Comparison of ENCODE assay signal across 18 cellular contexts in genomic region chr3:1092061-1092460, GRCh38. TPM values are rescaled to one million over a fixed set of nuclear protein-coding genes. Genes with fewer than 3 reads are reported as not detected.
DNase-seq lines count a peak whose midpoint lies in the region; ATAC-seq, FAIRE-seq and TF ChIP-seq lines count a peak whose summit lies in the region.
"Had no signal": no experiment of that assay in that cellular context is flagged by ENCODE, and none has a peak within 500 bp of the region (broad histone marks: within the 10 kb centered on the region; RNA-seq: fewer than 3 reads in every experiment).

No MANE protein-coding gene starts in this region.

- H2BK12ac ChIP-seq in neuronal stem cell (ENCODE audit: low read length): no peak overlapping the region

- H3K4me3 ChIP-seq in astrocyte (ENCODE audit: insufficient read depth, low read depth, low read length): no peak overlapping the region
- peak overlapping the region; percentile 32 for H3K4me3 ChIP-seq in lower lobe of right lung
- H3K4me3 ChIP-seq in neuronal stem cell (ENCODE audit: low read length in 2 of 2): peak overlapping the region in 1 of 2 donors; percentile 28
- no peak overlapping the region for H3K4me3 ChIP-seq in upper lobe of right lung
- no peak overlapping the region for H3K4me3 ChIP-seq in small intestine (ENCODE audit: low read depth in 1 of 2, low read length in 2 of 2)
- H3K4me3 ChIP-seq: GM23248, K562 had no signal

- H3K27me3 Mint-ChIP-seq in astrocyte (ENCODE audit: low read depth, unreplicated experiment): no peaks in the 10 kb centered on the region
- H3K27me3 Mint-ChIP-seq: CD4-positive, CD25-positive, alpha-beta regulatory T cell had no signal

- H3K18ac ChIP-seq in neuronal stem cell (ENCODE audit: low read length): no peak overlapping the region

- H3K4me1 ChIP-seq in astrocyte (ENCODE audit: insufficient read depth, low read length) (peaks cover 16% of the 10 kb centered on the region), lower lobe of right lung (no peaks in the 10 kb centered on the region), neuronal stem cell (ENCODE audit: control insufficient read depth in 2 of 2, insufficient read depth in 1 of 2, low read depth in 1 of 2, low read length in 2 of 2) (peaks cover 3 to 5% of the 10 kb centered on the region in 2 donors), upper lobe of right lung (no peaks in the 10 kb centered on the region), small intestine (ENCODE audit: control insufficient read depth in 2 of 2, insufficient read depth in 1 of 2, low read depth in 1 of 2, low read length in 1 of 2) (no peaks in the 10 kb centered on the region)

- DNase-seq in astrocyte (ENCODE audit: low read depth) (peak; percentile 33), lower lobe of right lung (no peak), neuronal stem cell (ENCODE audit: low spot score) (no peak), upper lobe of right lung (no peak), NCI-H146 (lab: John Stamatoyannopoulos, UW) (no peak), small intestine (no peak)
- no peak for DNase-seq in activated naive CD4-positive, alpha-beta T cell treated with anti-CD3 and anti-CD28 coated beads, Interleukin-2, amount 50 U/mL, for 72 hours (ENCODE audit: low spot score in 2 of 2)
- DNase-seq: AML-193; CD4-positive, CD25-positive, alpha-beta regulatory T cell; DMS79 treated with DMSO at 0.1 percent for 48 hours; GDM1; GM23248; NCI-H2107; NCI-H345 had no signal

- intact Hi-C loops in lower lobe of right lung (cut with DNase I) (no loop called here), upper lobe of right lung (cut with DNase I) (no loop called here)

- no peak overlapping the region for H4K8ac ChIP-seq in neuronal stem cell (ENCODE audit: low read depth, low read length)

- no peaks in the 10 kb centered on the region for H3K79me2 ChIP-seq in astrocyte (ENCODE audit: insufficient read depth, low read length)

- H3K9ac ChIP-seq in astrocyte (ENCODE audit: low read length) (no peak overlapping the region), neuronal stem cell (ENCODE audit: low read depth, low read length, poor library complexity) (no peak overlapping the region)
- H3K9ac ChIP-seq: GM23248 had no signal

- TF ChIP-seq CTCF in astrocyte (IDR thresholded peaks at IDR 0.05; ENCODE audit: insufficient read depth, low read depth, low read length): no peak
- TF ChIP-seq CTCF in lower lobe of right lung (IDR thresholded peaks at IDR 0.05): no peak
- TF ChIP-seq CTCF in upper lobe of right lung (IDR thresholded peaks at IDR 0.05): no peak

- no peaks in the 10 kb centered on the region for H3K36me3 ChIP-seq in astrocyte (ENCODE audit: insufficient read depth, low read length)
- H3K36me3 ChIP-seq in lower lobe of right lung: no peaks in the 10 kb centered on the region
- H3K36me3 ChIP-seq in neuronal stem cell (replicated peaks in 1 of 2; ENCODE audit: control insufficient read depth in 2 of 2, insufficient read depth in 2 of 2, low read length in 2 of 2): no peaks in the 10 kb centered on the region
- H3K36me3 ChIP-seq in upper lobe of right lung: no peaks in the 10 kb centered on the region
- no peaks in the 10 kb centered on the region for H3K36me3 ChIP-seq in small intestine (ENCODE audit: control insufficient read depth in 2 of 2, insufficient read depth in 2 of 2, low read length in 2 of 2)

- no peak overlapping the region for H3K4me3 Mint-ChIP-seq in astrocyte (ENCODE audit: unreplicated experiment)
- H3K4me3 Mint-ChIP-seq: CD4-positive, CD25-positive, alpha-beta regulatory T cell had no signal

- H3K4me2 ChIP-seq in astrocyte (ENCODE audit: low read length): no peak overlapping the region
- no peak overlapping the region for H3K4me2 ChIP-seq in neuronal stem cell (ENCODE audit: insufficient read depth, low read length, poor library complexity, severe bottlenecking)

- H3K14ac ChIP-seq in neuronal stem cell (ENCODE audit: low read length): no peak overlapping the region

- H2BK15ac ChIP-seq in neuronal stem cell (ENCODE audit: low read length): no peak overlapping the region

- H3K23ac ChIP-seq in neuronal stem cell (ENCODE audit: low read depth, low read length, poor library complexity): no peak overlapping the region

- no peak overlapping the region for H3K4ac ChIP-seq in neuronal stem cell (ENCODE audit: low read length)

- H3K79me1 ChIP-seq in neuronal stem cell (ENCODE audit: low read depth, low read length): no peaks in the 10 kb centered on the region

- H3K27me3 ChIP-seq in astrocyte (ENCODE audit: insufficient read depth, low read length) (no peaks in the 10 kb centered on the region), lower lobe of right lung (ENCODE audit: low read depth) (no peaks in the 10 kb centered on the region), neuronal stem cell (ENCODE audit: control insufficient read depth in 3 of 3, insufficient read depth in 3 of 3, low read depth in 1 of 3, low read length in 3 of 3) (no peaks in the 10 kb centered on the region), upper lobe of right lung (no peaks in the 10 kb centered on the region), small intestine (ENCODE audit: control insufficient read depth in 2 of 2, insufficient read depth in 2 of 2, low read length in 2 of 2) (no peaks in the 10 kb centered on the region)

- no peaks in the 10 kb centered on the region for H3K36me3 Mint-ChIP-seq in astrocyte (ENCODE audit: low read depth, unreplicated experiment)
- H3K36me3 Mint-ChIP-seq in activated naive CD4-positive, alpha-beta T cell treated with anti-CD3 and anti-CD28 coated beads, Interleukin-2, amount 50 U/mL, for 72 hours: no peaks in the 10 kb centered on the region
- H3K36me3 Mint-ChIP-seq: CD4-positive, CD25-positive, alpha-beta regulatory T cell had no signal

- H3K27ac ChIP-seq in astrocyte (ENCODE audit: low read depth, low read length): no peak overlapping the region
- no peak overlapping the region for H3K27ac ChIP-seq in lower lobe of right lung
- H3K27ac ChIP-seq in neuronal stem cell (replicated peaks; ENCODE audit: low read length): peak overlapping the region; percentile 93
- H3K27ac ChIP-seq in upper lobe of right lung: no peak overlapping the region
- H3K27ac ChIP-seq in small intestine (ENCODE audit: low read depth in 1 of 2, low read length in 1 of 2): no peak overlapping the region
- H3K27ac ChIP-seq: GM23248 had no signal

- H3K27ac Mint-ChIP-seq in astrocyte (ENCODE audit: unreplicated experiment): no peak overlapping the region
- no peak overlapping the region for H3K27ac Mint-ChIP-seq in activated naive CD4-positive, alpha-beta T cell treated with anti-CD3 and anti-CD28 coated beads, Interleukin-2, amount 50 U/mL, for 72 hours
- H3K27ac Mint-ChIP-seq: CD4-positive, CD25-positive, alpha-beta regulatory T cell had no signal

- H2BK5ac ChIP-seq in neuronal stem cell (ENCODE audit: low read length): no peak overlapping the region

- no peak for FAIRE-seq in astrocyte (lab: Jason Lieb, UNC)
- FAIRE-seq in small intestine (lab: Jason Lieb, UNC): no peak
- FAIRE-seq: GM19239, K562 had no signal

- no peaks in the 10 kb centered on the region for H3K4me1 Mint-ChIP-seq in astrocyte (ENCODE audit: low read depth, unreplicated experiment)

- H2AK5ac ChIP-seq in neuronal stem cell (ENCODE audit: low read depth, low read length): no peak overlapping the region

- H3K9me3 ChIP-seq in astrocyte (ENCODE audit: insufficient read depth, low read depth, low read length) (no peaks in the 10 kb centered on the region), lower lobe of right lung (no peaks in the 10 kb centered on the region), neuronal stem cell (replicated peaks in 1 of 2; ENCODE audit: control insufficient read depth in 2 of 2, insufficient read depth in 1 of 2, low read depth in 1 of 2, low read length in 2 of 2) (no peaks in the 10 kb centered on the region), upper lobe of right lung (no peaks in the 10 kb centered on the region), small intestine (ENCODE audit: control insufficient read depth, low read depth) (no peaks in the 10 kb centered on the region)

- ATAC-seq in lower lobe of right lung (peak in 1 of 2 donors; percentile 65), upper lobe of right lung (peak; percentile 62)
- no peak for ATAC-seq in activated naive CD4-positive, alpha-beta T cell treated with anti-CD3 and anti-CD28 coated beads, Interleukin-2, amount 50 U/mL, for 72 hours
- ATAC-seq: K562, Panc1, Right ventricle myocardium inferior had no signal

- H2BK120ac ChIP-seq in neuronal stem cell (ENCODE audit: low read depth, low read length): no peak overlapping the region

- H4K91ac ChIP-seq in neuronal stem cell (ENCODE audit: low read depth, low read length, poor library complexity): no peak overlapping the region

- H3K9me3 Mint-ChIP-seq in astrocyte (ENCODE audit: unreplicated experiment): no peaks in the 10 kb centered on the region
- H3K9me3 Mint-ChIP-seq in activated naive CD4-positive, alpha-beta T cell treated with anti-CD3 and anti-CD28 coated beads, Interleukin-2, amount 50 U/mL, for 72 hours: peaks cover under 1 to 5% of the 10 kb centered on the region in 2 donors

- H2AFZ ChIP-seq in astrocyte (ENCODE audit: low read depth, low read length): no peak overlapping the region
- H2AFZ ChIP-seq in neuronal stem cell (ENCODE audit: low read length): peak overlapping the region; percentile 73
- H2AFZ ChIP-seq: GM23248 had no signal

- no CpG with 5 or more reads among the region's 2 CpGs for WGBS in neuronal stem cell (ENCODE audit: extremely low coverage in 2 of 2, insufficient read length in 2 of 2, insufficient replicate concordance in 1 of 2), 2 donors
- WGBS in small intestine, 3 donors: 48 to 61% (median 51%) methylated on average over 2 of the region's 2 CpGs

- H4K20me1 ChIP-seq in astrocyte (ENCODE audit: insufficient read depth, low read length): no peaks in the 10 kb centered on the region

RNA-seq across cellular contexts. Expression of gene CNTN6, which starts 0.8 kb away (rescaled TPM):
- total RNA-seq in astrocyte (0.22 TPM in 1 of 2 replicates, not detected in the other), lower lobe of right lung (10.3 TPM), upper lobe of right lung (9.2 TPM)
- 4.7 TPM for polyA plus RNA-seq in neuronal stem cell (2013, experiment 1 of 2)
- polyA plus RNA-seq in neuronal stem cell (2013, experiment 2 of 2): 4.8 TPM
- under 1 TPM in 1 of 3 donors, not detected in 2; 0.19 TPM for polyA plus RNA-seq in small intestine
- total RNA-seq in activated naive CD4-positive, alpha-beta T cell treated with anti-CD3 and anti-CD28 coated beads, Interleukin-2, amount 50 U/mL, for 72 hours: not detected
- total RNA-seq: CD4-positive, CD25-positive, alpha-beta regulatory T cell; GM23248; K562; Right ventricle myocardium inferior had no signal
- polyA plus RNA-seq: CD4-positive, CD25-positive, alpha-beta regulatory T cell; GM23248; K562 had no signal
